8 cellular contexts compared by ENCODE assay signal in the genomic region with DNA sequence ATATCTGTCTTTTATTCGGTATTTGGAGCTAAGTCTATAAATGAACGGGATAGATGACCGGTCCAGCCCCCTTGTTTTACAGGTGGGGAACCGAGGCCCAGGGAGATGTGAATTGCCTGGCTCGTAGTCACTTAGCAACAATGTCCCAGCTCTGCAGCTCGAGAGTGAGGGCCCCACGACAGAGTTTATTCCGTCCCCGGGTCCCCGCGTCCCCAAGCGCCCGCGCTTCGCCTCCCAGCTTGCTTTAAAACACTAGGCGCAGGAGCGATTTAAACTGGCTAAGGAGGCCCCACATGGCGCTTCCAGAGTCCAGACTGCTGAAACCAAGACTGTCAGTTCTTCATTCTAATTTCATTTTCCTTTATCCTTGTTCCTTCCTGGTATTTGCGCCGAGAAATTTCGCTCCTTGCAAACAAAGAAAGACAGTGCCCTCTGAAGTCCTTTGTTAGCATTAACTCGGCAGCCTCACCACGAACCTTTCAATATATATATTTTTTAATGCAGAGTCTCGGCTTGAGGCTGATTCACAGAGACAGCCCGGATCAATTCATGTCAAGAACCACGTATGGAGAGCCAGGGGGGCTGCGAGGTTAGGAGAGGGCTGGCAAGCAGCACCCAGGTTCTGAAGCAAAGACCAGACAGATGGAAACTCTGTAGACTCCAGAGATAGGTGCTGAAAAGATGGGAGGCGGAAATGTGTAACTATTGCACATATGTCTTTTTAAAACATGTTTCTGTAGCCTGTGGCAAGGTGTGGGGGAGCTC. TPM values are rescaled to one million over a fixed set of nuclear protein-coding genes. Genes with fewer than 3 reads are reported as not detected.
DNase-seq lines count a peak whose midpoint lies in the region; ATAC-seq, FAIRE-seq and TF ChIP-seq lines count a peak whose summit lies in the region.

No MANE protein-coding gene starts in this region.

- no peak overlapping the region for H3K23ac ChIP-seq in mesenchymal stem cell (ENCODE audit: low read length in 2 of 2)

- peak overlapping the region; percentile 93 for H4K91ac ChIP-seq in mesenchymal stem cell (ENCODE audit: low read length)

- ATAC-seq in effector memory CD8-positive, alpha-beta T cell (replicated peaks), result no peak
- no peak for ATAC-seq in HG03280 (IDR thresholded peaks at IDR 0.05; ENCODE audit: unreplicated experiment)

- TF ChIP-seq POLR2A in suprapubic skin (IDR thresholded peaks at IDR 0.05), result no peak

- H3K4me3 Mint-ChIP-seq in effector memory CD8-positive, alpha-beta T cell, result peak overlapping the region; percentile 94

- H2AFZ ChIP-seq in mesenchymal stem cell (ENCODE audit: low read depth, low read length), result no peak overlapping the region

- 5% methylated on average over 27 of the region's 28 CpGs for WGBS in mesenchymal stem cell
- 5% methylated on average over 28 of the region's 28 CpGs for WGBS in suprapubic skin

- H2BK15ac ChIP-seq in mesenchymal stem cell (ENCODE audit: low read depth, poor library complexity, severe bottlenecking), result peak overlapping the region; percentile 99

- peak overlapping the region; percentile 85 for H4K8ac ChIP-seq in mesenchymal stem cell (ENCODE audit: low read length)

- H3K4me1 Mint-ChIP-seq in effector memory CD8-positive, alpha-beta T cell (ENCODE audit: low read depth in 2 of 2), result peaks cover 25 to 41% of the 10 kb centered on the region in 2 donors

- H3K27ac Mint-ChIP-seq in effector memory CD8-positive, alpha-beta T cell, result peak overlapping the region; percentile 13 to 88

- DNase-seq in EL, result peak; percentile 84
- peak; percentile 62 for DNase-seq in LNCaP clone FGC (ENCODE audit: low read depth)
- DNase-seq in T1000 (lab: John Stamatoyannopoulos, UW), result peak; percentile 46
- DNase-seq in effector memory CD8-positive, alpha-beta T cell, result peak in 1 of 3 experiments; percentile 18
- DNase-seq in mesenchymal stem cell, result peak; percentile 86
- DNase-seq in suprapubic skin (ENCODE audit: low spot score in 2 of 2), result no peak
- DNase-seq in urothelium cell line (ENCODE audit: low spot score), result no peak

- H2AK5ac ChIP-seq in mesenchymal stem cell (ENCODE audit: low read length, severe bottlenecking), result peak overlapping the region; percentile 14

- H3K36me3 ChIP-seq in mesenchymal stem cell (ENCODE audit: control insufficient read depth in 1 of 2, insufficient read depth in 2 of 2, low read depth in 1 of 2, low read length in 2 of 2), result no peaks in the 10 kb centered on the region
- H3K36me3 ChIP-seq in suprapubic skin, result no peaks in the 10 kb centered on the region

- H3K9me3 Mint-ChIP-seq in effector memory CD8-positive, alpha-beta T cell, result no peaks in the 10 kb centered on the region

- peak overlapping the region; percentile 65 for H2BK120ac ChIP-seq in mesenchymal stem cell (ENCODE audit: low read depth, low read length)

- H3K36me3 Mint-ChIP-seq in effector memory CD8-positive, alpha-beta T cell (ENCODE audit: insufficient read depth), result peaks cover 5% of the 10 kb centered on the region

- no peak for TF ChIP-seq EP300 in suprapubic skin (IDR thresholded peaks at IDR 0.05)

- H3K4ac ChIP-seq in mesenchymal stem cell (ENCODE audit: low read depth in 1 of 2, low read length in 2 of 2), result peak overlapping the region; percentile 94 to 97

- peak overlapping the region; percentile 85 to 88 for H3K18ac ChIP-seq in mesenchymal stem cell (ENCODE audit: low read depth in 1 of 2, low read length in 2 of 2)

- H3K14ac ChIP-seq in mesenchymal stem cell (ENCODE audit: low read length in 2 of 2), result peak overlapping the region in 1 of 2 experiments; percentile 85

- FAIRE-seq in urothelium cell line (lab: Jason Lieb, UNC), result no peak

- no peak overlapping the region for H3K4me3 ChIP-seq in LNCaP clone FGC (ENCODE audit: low read depth, low read length)
- peak overlapping the region; percentile 30 to 93 for H3K4me3 ChIP-seq in mesenchymal stem cell (ENCODE audit: insufficient read depth in 1 of 2, low read depth in 1 of 2, low read length in 2 of 2)
- peak overlapping the region; percentile 83 for H3K4me3 ChIP-seq in suprapubic skin

- H2BK5ac ChIP-seq in mesenchymal stem cell (ENCODE audit: low read depth, low read length, poor library complexity, severe bottlenecking), result no peak overlapping the region

- no peaks in the 10 kb centered on the region for H3K9me3 ChIP-seq in mesenchymal stem cell (ENCODE audit: control insufficient read depth, low read length)
- no peaks in the 10 kb centered on the region for H3K9me3 ChIP-seq in suprapubic skin

- no peaks in the 10 kb centered on the region for H3K79me1 ChIP-seq in mesenchymal stem cell (replicated peaks; ENCODE audit: low read length, poor library complexity, severe bottlenecking)

- TF ChIP-seq CTCF in LNCaP clone FGC (IDR thresholded peaks at IDR 0.05; ENCODE audit: control insufficient read depth, extremely low read depth, insufficient read depth) (peak; percentile 73), suprapubic skin (IDR thresholded peaks at IDR 0.05) (peak; percentile 25 to 42)

- peak overlapping the region; percentile 88 for H3K4me2 ChIP-seq in mesenchymal stem cell (ENCODE audit: low read length, poor library complexity, severe bottlenecking)

- H3K4me1 ChIP-seq in mesenchymal stem cell (ENCODE audit: control insufficient read depth, insufficient read depth, low read depth, low read length), result peaks cover 2% of the 10 kb centered on the region
- peaks cover 27% of the 10 kb centered on the region for H3K4me1 ChIP-seq in suprapubic skin

- H3K9ac ChIP-seq in mesenchymal stem cell (ENCODE audit: low read length), result peak overlapping the region; percentile 92

- H3K27ac ChIP-seq in mesenchymal stem cell (ENCODE audit: low read length, poor library complexity, severe bottlenecking), result peak overlapping the region; percentile 83
- H3K27ac ChIP-seq in suprapubic skin, result peak overlapping the region; percentile 85

- H3K27me3 ChIP-seq in mesenchymal stem cell (ENCODE audit: control insufficient read depth in 1 of 2, insufficient read depth in 1 of 2, low read length in 2 of 2), result no peaks in the 10 kb centered on the region
- no peaks in the 10 kb centered on the region for H3K27me3 ChIP-seq in suprapubic skin

- H2BK12ac ChIP-seq in mesenchymal stem cell (ENCODE audit: low read length in 2 of 2), result peak overlapping the region; percentile 97 to 99

- H3K27me3 Mint-ChIP-seq in effector memory CD8-positive, alpha-beta T cell, result no peaks in the 10 kb centered on the region

RNA-seq across cellular contexts. Expression of gene ENC1, which starts 1.4 kb away (rescaled TPM):
- 30.1 TPM for polyA plus RNA-seq in mesenchymal stem cell (2013, experiment 1 of 2)
- 30.2 TPM for polyA plus RNA-seq in mesenchymal stem cell (2013, experiment 2 of 2)
- total RNA-seq in suprapubic skin, result 10 to 100 TPM in 2 of 4 donors, 1 to 10 TPM in 2; 6.4 to 19.4 (median 13.0) TPM

RNA-seq across cellular contexts. Expression of gene HEXB, which starts 43.1 kb away (rescaled TPM):
- 276 TPM for polyA plus RNA-seq in mesenchymal stem cell (2013, experiment 1 of 2)
- 273 TPM for polyA plus RNA-seq in mesenchymal stem cell (2013, experiment 2 of 2)
- total RNA-seq in suprapubic skin, result 10 to 100 TPM; 46.9 to 85.8 (median 73.8) TPM

Comparison
In these comparisons a context has a peak if more than half of its experiments do, and no peak if none do; other contexts are left out.
1. DNase-seq: peak in EL (single experiment), LNCaP clone FGC (single experiment), T1000 (single experiment) and mesenchymal stem cell (single experiment); none in suprapubic skin (0 of 2) and urothelium cell line (single experiment).